1 cellular context compared by ENCODE assay signal in the genomic region with DNA sequence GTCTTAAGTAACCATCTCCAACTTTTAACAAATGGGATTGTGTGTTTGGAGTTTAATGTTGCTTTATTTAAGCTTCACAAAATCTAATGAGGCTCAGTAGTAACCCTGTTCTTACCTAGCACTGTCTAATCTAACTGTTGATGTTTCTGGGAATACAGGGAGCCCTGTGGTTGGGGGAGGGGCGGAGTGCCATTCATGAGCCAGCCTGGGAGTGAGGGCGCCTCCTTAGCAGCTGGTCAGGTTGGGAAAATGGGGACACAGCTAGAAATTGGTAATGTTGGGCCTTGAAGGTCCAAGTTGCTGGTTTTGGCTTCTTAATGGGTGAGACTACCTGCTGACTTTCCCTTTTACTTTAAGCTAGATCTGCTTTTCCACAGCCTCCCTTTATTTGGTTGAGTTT.
TF ChIP-seq lines count a peak whose summit lies in the region.

No MANE protein-coding gene starts in this region.

TF ChIP-seq in H1, 55 proteins besides CTCF, POLR2A, EP300 and RAD21:
- TF ChIP-seq RNF2 (IDR thresholded peaks at IDR 0.05; ENCODE audit: borderline replicate concordance, low read depth, low read length, missing control alignments, poor library complexity, severe bottlenecking) (no peak), FOSL1 (IDR thresholded peaks at IDR 0.05; ENCODE audit: insufficient read depth, low read depth, low read length) (no peak), SIN3A (conservative IDR thresholded peaks at IDR 0.05 in 1 of 2, IDR thresholded peaks at IDR 0.05 in 1 of 2; ENCODE audit: low read depth in 1 of 2, low read length in 2 of 2) (no peak), EZH2 (IDR thresholded peaks at IDR 0.05; ENCODE audit: low read depth, low read length, severe bottlenecking) (no peak), TBP (IDR thresholded peaks at IDR 0.05; ENCODE audit: low read depth, low read length) (no peak)
TF ChIP-seq in H1: peak in this region for 0.
